In genomic region chr13:73967397-73968165, GRCh38 we compare ENCODE assay signal across 10 cellular contexts.
DNase-seq lines count a peak whose midpoint lies in the region; ATAC-seq and TF ChIP-seq lines count a peak whose summit lies in the region.
"Had no signal": no experiment of that assay in that cellular context is flagged by ENCODE, and none has a peak within 500 bp of the region (broad histone marks: within the 10 kb centered on the region; RNA-seq: fewer than 3 reads in every experiment).

No MANE protein-coding gene starts in this region.

- H3K9me3 Mint-ChIP-seq in activated B cell treated with CpG ODN at 0.5 μM for 24 hours (no peaks in the 10 kb centered on the region), endothelial cell (ENCODE audit: unreplicated experiment) (no peaks in the 10 kb centered on the region)
- no peaks in the 10 kb centered on the region for H3K9me3 Mint-ChIP-seq in activated naive CD4-positive, alpha-beta T cell treated with anti-CD3 and anti-CD28 coated beads, Interleukin-2, amount 50 U/mL, for 72 hours
- H3K9me3 Mint-ChIP-seq: natural killer cell had no signal

- no peaks in the 10 kb centered on the region for H3K27me3 Mint-ChIP-seq in activated B cell treated with CpG ODN at 0.5 μM for 24 hours
- peaks cover 2% of the 10 kb centered on the region for H3K27me3 Mint-ChIP-seq in endothelial cell (ENCODE audit: unreplicated experiment)
- H3K27me3 Mint-ChIP-seq: activated CD4-positive, alpha-beta T cell treated with anti-CD3 and anti-CD28 coated beads, Interleukin-2, amount 10 ng/mL, durations not matched to agents 7 days and 5 days had no signal

- DNase-seq in activated B cell treated with CpG ODN at 0.5 μM for 24 hours (no peak), NOMO-1 (lab: John Stamatoyannopoulos, UW; ENCODE audit: unreplicated experiment in 2 of 2) (no peak), endothelial cell (ENCODE audit: low spot score) (no peak), NCI-H146 (lab: John Stamatoyannopoulos, UW) (no peak)
- DNase-seq in activated naive CD4-positive, alpha-beta T cell treated with anti-CD3 and anti-CD28 coated beads, Interleukin-2, amount 50 U/mL, for 72 hours (ENCODE audit: low spot score in 2 of 2) = no peak
- DNase-seq: activated CD4-positive, alpha-beta T cell treated with anti-CD3 and anti-CD28 coated beads, Interleukin-2, amount 10 ng/mL, durations not matched to agents 7 days and 5 days; natural killer cell had no signal

- no peak for TF ChIP-seq CTCF in activated B cell treated with CpG ODN at 0.5 μM for 24 hours (IDR thresholded peaks at IDR 0.05)
- no peak for TF ChIP-seq CTCF in endothelial cell (IDR thresholded peaks at IDR 0.05; ENCODE audit: unreplicated experiment)

- POLR2A ChIA-PET in activated B cell treated with CpG ODN at 0.5 μM for 24 hours (lab: Charles Lee) = interaction anchor here (1.0 to 7.4 kb wide), 6 partner anchors 18 to 166 kb away, joined by 3 to 54 read pairs (median 4); partner anchors contain the start of gene KLF12

- H3K4me1 Mint-ChIP-seq in activated B cell treated with CpG ODN at 0.5 μM for 24 hours (peaks cover 61% of the 10 kb centered on the region), endothelial cell (ENCODE audit: unreplicated experiment) (no peaks in the 10 kb centered on the region)

- intact Hi-C loops in activated B cell treated with CpG ODN at 0.5 μM for 24 hours (cut with micrococcal nuclease) = loop anchor here (1.0 to 5.0 kb wide), 8 partner anchors 11 to 320 kb away; partner anchors contain the start of gene KLF12

- ATAC-seq in GM18498 (IDR thresholded peaks at IDR 0.05; ENCODE audit: unreplicated experiment) (peak; percentile 100), GM19467 (IDR thresholded peaks at IDR 0.05; ENCODE audit: unreplicated experiment) (peak; percentile 99), HG03045 (IDR thresholded peaks at IDR 0.05; ENCODE audit: unreplicated experiment) (peak; percentile 100), activated B cell treated with CpG ODN at 0.5 μM for 24 hours (ENCODE audit: low read depth) (peak; percentile 93)
- ATAC-seq in activated naive CD4-positive, alpha-beta T cell treated with anti-CD3 and anti-CD28 coated beads, Interleukin-2, amount 50 U/mL, for 72 hours = no peak
- ATAC-seq: natural killer cell had no signal

- CTCF ChIA-PET in activated B cell treated with CpG ODN at 0.5 μM for 24 hours (lab: Charles Lee) = no interaction called here

- H3K27ac Mint-ChIP-seq in activated B cell treated with CpG ODN at 0.5 μM for 24 hours = peak overlapping the region; percentile 82
- no peak overlapping the region for H3K27ac Mint-ChIP-seq in endothelial cell (ENCODE audit: unreplicated experiment)
- no peak overlapping the region for H3K27ac Mint-ChIP-seq in activated naive CD4-positive, alpha-beta T cell treated with anti-CD3 and anti-CD28 coated beads, Interleukin-2, amount 50 U/mL, for 72 hours
- H3K27ac Mint-ChIP-seq: activated CD4-positive, alpha-beta T cell treated with anti-CD3 and anti-CD28 coated beads, Interleukin-2, amount 10 ng/mL, durations not matched to agents 7 days and 5 days had no signal

- peak overlapping the region; percentile 57 for H3K4me3 Mint-ChIP-seq in activated B cell treated with CpG ODN at 0.5 μM for 24 hours
- no peak overlapping the region for H3K4me3 Mint-ChIP-seq in endothelial cell (ENCODE audit: unreplicated experiment)
- H3K4me3 Mint-ChIP-seq: activated CD4-positive, alpha-beta T cell treated with anti-CD3 and anti-CD28 coated beads, Interleukin-2, amount 10 ng/mL, durations not matched to agents 7 days and 5 days; natural killer cell had no signal

- H3K36me3 Mint-ChIP-seq in activated B cell treated with CpG ODN at 0.5 μM for 24 hours (ENCODE audit: low read depth) (peaks cover 8% of the 10 kb centered on the region), endothelial cell (ENCODE audit: low read depth, unreplicated experiment) (no peaks in the 10 kb centered on the region)
- H3K36me3 Mint-ChIP-seq in activated naive CD4-positive, alpha-beta T cell treated with anti-CD3 and anti-CD28 coated beads, Interleukin-2, amount 50 U/mL, for 72 hours = peaks cover 0 to 8% of the 10 kb centered on the region in 2 donors
- H3K36me3 Mint-ChIP-seq: natural killer cell had no signal

Comparison
In these comparisons a context has a peak if more than half of its experiments do, and no peak if none do; other contexts are left out.
1. ATAC-seq: peak in GM18498 (single experiment), GM19467 (single experiment), HG03045 (single experiment) and activated B cell treated with CpG ODN at 0.5 μM for 24 hours (single experiment); none in activated naive CD4-positive, alpha-beta T cell treated with anti-CD3 and anti-CD28 coated beads, Interleukin-2, amount 50 U/mL, for 72 hours (0 of 2).